ENCODE assay signal across 8 cellular contexts in genomic region chr17:75688209-75688771, GRCh38. TPM values are rescaled to one million over a fixed set of nuclear protein-coding genes. Genes with fewer than 3 reads are reported as not detected.
A peak's percentile ranks its signal among the peaks of the same experiment; 100 is the strongest.
DNase-seq lines count a peak whose midpoint lies in the region; ATAC-seq, FAIRE-seq and TF ChIP-seq lines count a peak whose summit lies in the region.

No MANE protein-coding gene starts in this region.

- peaks cover 32% of the 10 kb centered on the region for H3F3A ChIP-seq in MM.1S (ENCODE audit: insufficient read depth, low read length)

- SMC1A ChIA-PET in GM12878 (lab: Charles Lee; ENCODE audit: uncharacterized antibody, unreplicated experiment) = interaction anchor here (0.6 to 2.8 kb wide), 12 partner anchors 10 to 109 kb away, joined by 3 to 16 read pairs (median 4); partner anchors contain the start of genes RECQL5, SAP30BP and SMIM5

- no peaks in the 10 kb centered on the region for H3K27me3 ChIP-seq in A673 (replicated peaks; ENCODE audit: insufficient read depth, low read depth, low read length, poor library complexity)
- H3K27me3 ChIP-seq in MM.1S (replicated peaks; ENCODE audit: insufficient read depth, low read length) = no peaks in the 10 kb centered on the region
- no peaks in the 10 kb centered on the region for H3K27me3 ChIP-seq in GM12878 (replicated peaks in 1 of 2; ENCODE audit: control insufficient read depth in 2 of 2, insufficient read depth in 2 of 2, low read length in 1 of 2)
- H3K27me3 ChIP-seq in mucosa of stomach (ENCODE audit: control insufficient read depth, insufficient read depth, low read length) = no peaks in the 10 kb centered on the region
- H3K27me3 ChIP-seq in H7 (ENCODE audit: control insufficient read depth, insufficient read depth, low read length) = no peaks in the 10 kb centered on the region

- no peak for TF ChIP-seq POLR2A in GM12878 (IDR thresholded peaks at IDR 0.05; ENCODE audit: low read depth, low read length)

- CTCF ChIA-PET in A673 (lab: Charles Lee) (interaction anchor here (0.6 to 0.9 kb wide), 3 partner anchors 65 to 309 kb away, joined by 4 to 5 read pairs (median 4); no protein-coding TSS in a partner anchor), GM12878 (lab: Yijun Ruan, JAX) (interaction anchor here (0.6 to 13.2 kb wide), 10 partner anchors 9 to 172 kb away, joined by 3 to 134 read pairs (median 7); partner anchors contain the start of genes SMIM5 and TSEN54)

- H4K20me1 ChIP-seq in MM.1S (ENCODE audit: insufficient read depth, low read length) (no peaks in the 10 kb centered on the region), GM12878 (ENCODE audit: control insufficient read depth, insufficient read depth) (no peaks in the 10 kb centered on the region)

- POLR2A ChIA-PET in A673 (lab: Charles Lee; ENCODE audit: low non-redundant PET) = interaction anchor here (1.0 kb wide), 1 partner anchor 77 kb away, joined by 4 read pairs; no protein-coding TSS in a partner anchor
- POLR2A ChIA-PET in GM12878 (lab: Charles Lee) = interaction anchor here (0.6 to 2.3 kb wide), 20 partner anchors 8 to 427 kb away, joined by 3 to 8 read pairs (median 4); partner anchors contain the start of genes GGA3, LLGL2, MRPS7 and SMIM5

- H3K9me3 ChIP-seq in A673 (ENCODE audit: low read depth, low read length, poor library complexity, severe bottlenecking) = no peaks in the 10 kb centered on the region
- H3K9me3 ChIP-seq in MM.1S (replicated peaks; ENCODE audit: insufficient read depth, low read length) = no peaks in the 10 kb centered on the region
- H3K9me3 ChIP-seq in GM12878 (replicated peaks; ENCODE audit: control insufficient read depth, insufficient read depth, low read length) = no peaks in the 10 kb centered on the region; the same call in 2 of the 3 replicates
- H3K9me3 ChIP-seq in mucosa of stomach (ENCODE audit: control insufficient read depth, low read length) = no peaks in the 10 kb centered on the region

- TF ChIP-seq CTCF in A673 (conservative IDR thresholded peaks at IDR 0.05; ENCODE audit: low read depth, low read length) (no peak), MM.1S (IDR thresholded peaks at IDR 0.05; ENCODE audit: low read length) (no peak), GM12878 (IDR thresholded peaks at IDR 0.05 in 2 of 3, conservative IDR thresholded peaks at IDR 0.05 in 1 of 3; ENCODE audit: control insufficient read depth in 2 of 3, extremely low read depth in 1 of 3, insufficient read depth in 1 of 3, low read depth in 3 of 3, low read length in 3 of 3) (no peak), foreskin fibroblast (IDR thresholded peaks at IDR 0.05; ENCODE audit: low read depth, low read length) (no peak)

- H3K79me2 ChIP-seq in MM.1S (ENCODE audit: low read length) (peaks cover 86% of the 10 kb centered on the region), GM12878 (ENCODE audit: control insufficient read depth, insufficient read depth, low read length) (peaks cover 58% of the 10 kb centered on the region)

- no peak for TF ChIP-seq RAD21 in GM12878 (IDR thresholded peaks at IDR 0.05; ENCODE audit: insufficient read depth, low read depth, low read length)

- H3K9me2 ChIP-seq in MM.1S (replicated peaks; ENCODE audit: insufficient read depth, low read length) = no peaks in the 10 kb centered on the region

- peak overlapping the region; percentile 11 for H3K27ac ChIP-seq in A673 (ENCODE audit: low read depth, low read length, poor library complexity, severe bottlenecking)
- H3K27ac ChIP-seq in MM.1S (ENCODE audit: low read length) = peak overlapping the region; percentile 87
- peak overlapping the region; percentile 92 for H3K27ac ChIP-seq in GM12878 (ENCODE audit: control insufficient read depth, insufficient read depth)

- H2AFZ ChIP-seq in MM.1S (ENCODE audit: low read length) = no peak overlapping the region
- H2AFZ ChIP-seq in GM12878 (ENCODE audit: control insufficient read depth, low read depth, low read length) = no peak overlapping the region

- BruUV-seq in A673 (replicated peaks; lab: Mats Ljungman, UMichigan) (no TSS peak), GM12878 (replicated peaks; lab: Mats Ljungman, UMichigan) (no TSS peak)

- TF ChIP-seq EP300 in GM12878 (IDR thresholded peaks at IDR 0.05; ENCODE audit: borderline replicate concordance in 1 of 2, control insufficient read depth in 1 of 2, low read depth in 2 of 2, low read length in 2 of 2) = no peak

- H3K4me3 ChIP-seq in A673 (ENCODE audit: low read depth, low read length, poor library complexity, severe bottlenecking) (no peak overlapping the region), MM.1S (ENCODE audit: low read length) (no peak overlapping the region), GM12878 (peak overlapping the region; percentile 54; the same call in 1 of the 2 replicates), mucosa of stomach (ENCODE audit: low read length) (no peak overlapping the region), foreskin fibroblast (ENCODE audit: low read depth in 1 of 2, low read length in 2 of 2) (no peak overlapping the region), H7 (ENCODE audit: insufficient read depth, low read depth, low read length) (no peak overlapping the region)

- DNase-seq in A673 (ENCODE audit: low spot score) (no peak), MM.1S (no peak), GM12878 (ENCODE audit: low read depth, low spot score) (no peak), foreskin fibroblast (no peak), H7 (no peak), epidermal melanocyte (ENCODE audit: insufficient read length, low spot score) (no peak)

- WGBS in GM12878 (ENCODE audit: insufficient coverage, insufficient replicate concordance, low lambda C conversion rate, missing lambda C conversion rate) = 8% methylated on average over 11 of the region's 11 CpGs

- peak; percentile 60 for ATAC-seq in GM12878
- ATAC-seq in HG03025 (IDR thresholded peaks at IDR 0.05; ENCODE audit: low FRiP score, unreplicated experiment) = no peak

- FAIRE-seq in GM12878 (lab: Jason Lieb, UNC) = no peak

- RAD21 ChIA-PET in GM12878 (lab: Charles Lee; ENCODE audit: unreplicated experiment) = interaction anchor here (0.9 to 3.5 kb wide), 5 partner anchors 22 to 65 kb away, joined by 3 to 21 read pairs (median 3); partner anchors contain the start of genes RECQL5 and SAP30BP

- in situ Hi-C loops in GM12878 (cut with MboI) = no loop called here

- H3K36me3 ChIP-seq in A673 (ENCODE audit: insufficient read depth, low read length, poor library complexity, severe bottlenecking) = no peaks in the 10 kb centered on the region
- no peaks in the 10 kb centered on the region for H3K36me3 ChIP-seq in MM.1S (replicated peaks; ENCODE audit: insufficient read depth, low read length)
- H3K36me3 ChIP-seq in GM12878 (ENCODE audit: control insufficient read depth in 2 of 2, insufficient read depth in 2 of 2, low read length in 1 of 2) = peaks cover 2 to 18% of the 10 kb centered on the region in 2 experiments; a peak in 3 of 4 replicates
- H3K36me3 ChIP-seq in mucosa of stomach (ENCODE audit: control insufficient read depth, insufficient read depth, low read length) = no peaks in the 10 kb centered on the region
- H3K36me3 ChIP-seq in H7 (replicated peaks; ENCODE audit: control insufficient read depth, insufficient read depth, low read length) = peaks cover 1% of the 10 kb centered on the region

- intact Hi-C loops in A673 (cut with micrococcal nuclease; ENCODE audit: unreplicated experiment) = no loop called here
- intact Hi-C loops in GM12878 (cut with micrococcal nuclease; ENCODE audit: unreplicated experiment) = no loop called here

- H3K4me2 ChIP-seq in MM.1S (ENCODE audit: low read depth, low read length) (peak overlapping the region; percentile 59), GM12878 (ENCODE audit: control insufficient read depth, insufficient read depth) (peak overlapping the region; percentile 92)

- H3K4me1 ChIP-seq in A673 (ENCODE audit: insufficient read depth, low read length, poor library complexity, severe bottlenecking) (peaks cover 33% of the 10 kb centered on the region), MM.1S (ENCODE audit: low read length) (peaks cover 41% of the 10 kb centered on the region), GM12878 (ENCODE audit: control insufficient read depth, insufficient read depth, low read length) (peaks cover 53% of the 10 kb centered on the region), mucosa of stomach (ENCODE audit: control insufficient read depth, insufficient read depth, low read length) (peaks cover 80% of the 10 kb centered on the region)

- peak overlapping the region; percentile 59 for H3K9ac ChIP-seq in MM.1S (ENCODE audit: low read length)
- H3K9ac ChIP-seq in GM12878 (ENCODE audit: control insufficient read depth, insufficient read depth, low read length) = peak overlapping the region; percentile 61
- peak overlapping the region; percentile 51 for H3K9ac ChIP-seq in mucosa of stomach (ENCODE audit: low read length)

RNA-seq across cellular contexts. Expression of gene SAP30BP, which starts 21.2 kb away (rescaled TPM):
- total RNA-seq in A673 (2021) (98.1 and 114 TPM in 2 replicates), GM12878 (2014; rRNA removed) (57.9 and 61.9 TPM in 2 replicates), GM12878 (2014; rRNA removed; fragmentation: Illumina TruSeq; extraction: Trizol) (67.7 and 71.2 TPM in 2 replicates), GM12878 (2021) (76.8 and 89.3 TPM in 2 replicates)
- 99.0 and 115 TPM in 2 replicates for total RNA-seq in GM12878 (2013; cell fraction: nucleolus; rRNA removed)
- 40.6 TPM for polyA plus RNA-seq in GM12878 (2011; ENCODE audit: low read depth)
- polyA plus RNA-seq in GM12878 (2011; rRNA removed) (73.7 and 77.4 TPM in 2 replicates), GM12878 (2014; fragmentation: Illumina TruSeq; extraction: Trizol) (97.8 and 100 TPM in 2 replicates), GM12878 (2014; fragmentation: Nextera tagmentation; extraction: Ambion mirVana) (100 to 1,000 TPM; 149 to 166 TPM), GM12878 (2014; rRNA removed) (87.7 and 91.2 TPM in 2 replicates), GM12878 (2016; fragmentation: Nextera tagmentation; extraction: Ambion mirVana) (100 to 1,000 TPM; 107 to 116 TPM)
- polyA plus RNA-seq in GM12878 (2011; cell fraction: cytosol; rRNA removed) = 90.9 and 110 TPM in 2 replicates
- polyA plus RNA-seq in GM12878 (2011; cell fraction: nucleus; rRNA removed) = 309 and 339 TPM in 2 replicates
- 64.2 and 66.5 TPM in 2 replicates for polyA plus RNA-seq in GM12878 (2012)
- polyA minus RNA-seq in GM12878 (2011; rRNA and poly(A)+ RNA removed) = 50.5 and 57.8 TPM in 2 replicates
- 19.1 and 32.4 TPM in 2 replicates for polyA minus RNA-seq in GM12878 (2011; cell fraction: cytosol; rRNA and poly(A)+ RNA removed)
- polyA minus RNA-seq in GM12878 (2011; cell fraction: nucleus; rRNA and poly(A)+ RNA removed) = 33.9 and 65.3 TPM in 2 replicates
- 52.9 and 61.3 TPM in 2 replicates for total RNA-seq in H7 (2014; rRNA removed; shearing (Covaris generic))

RNA-seq across cellular contexts. Expression of gene RECQL5, which starts 21.3 kb away (rescaled TPM):
- total RNA-seq in A673 (2021) = 30.6 and 39.0 TPM in 2 replicates
- total RNA-seq in GM12878 (2013; cell fraction: nucleolus; rRNA removed) = 112 and 142 TPM in 2 replicates
- total RNA-seq in GM12878 (2014; rRNA removed) = 22.3 and 26.8 TPM in 2 replicates
- 13.9 and 15.3 TPM in 2 replicates for total RNA-seq in GM12878 (2014; rRNA removed; fragmentation: Illumina TruSeq; extraction: Trizol)
- 30.0 and 32.1 TPM in 2 replicates for total RNA-seq in GM12878 (2021)
- polyA plus RNA-seq in GM12878 (2011; ENCODE audit: low read depth) = 13.1 TPM
- 10.5 and 15.2 TPM in 2 replicates for polyA plus RNA-seq in GM12878 (2011; rRNA removed)
- 15.7 and 17.6 TPM in 2 replicates for polyA plus RNA-seq in GM12878 (2011; cell fraction: cytosol; rRNA removed)
- polyA plus RNA-seq in GM12878 (2011; cell fraction: nucleus; rRNA removed) = 194 and 196 TPM in 2 replicates
- polyA plus RNA-seq in GM12878 (2012) = 28.1 and 34.0 TPM in 2 replicates
- polyA plus RNA-seq in GM12878 (2014; fragmentation: Illumina TruSeq; extraction: Trizol) = 11.2 and 18.0 TPM in 2 replicates
- polyA plus RNA-seq in GM12878 (2014; fragmentation: Nextera tagmentation; extraction: Ambion mirVana) = 1 to 10 TPM; 3.6 to 6.4 TPM
- 26.6 and 30.6 TPM in 2 replicates for polyA plus RNA-seq in GM12878 (2014; rRNA removed)
- 10 to 100 TPM; 26.9 to 27.3 TPM for polyA plus RNA-seq in GM12878 (2016; fragmentation: Nextera tagmentation; extraction: Ambion mirVana)
- 18.1 and 28.2 TPM in 2 replicates for polyA minus RNA-seq in GM12878 (2011; rRNA and poly(A)+ RNA removed)
- 8.1 and 13.6 TPM in 2 replicates for polyA minus RNA-seq in GM12878 (2011; cell fraction: cytosol; rRNA and poly(A)+ RNA removed)
- polyA minus RNA-seq in GM12878 (2011; cell fraction: nucleus; rRNA and poly(A)+ RNA removed) = 29.1 and 47.5 TPM in 2 replicates
- 36.3 and 40.0 TPM in 2 replicates for total RNA-seq in H7 (2014; rRNA removed; shearing (Covaris generic))

RNA-seq across cellular contexts. Expression of gene ITGB4, which starts 33.0 kb away (rescaled TPM):
- total RNA-seq in A673 (2021) (0.95 and 2.4 TPM in 2 replicates), GM12878 (2014; rRNA removed) (0.05 and 0.06 TPM in 2 replicates), GM12878 (2014; rRNA removed; fragmentation: Illumina TruSeq; extraction: Trizol) (0.18 and 0.28 TPM in 2 replicates), GM12878 (2021) (1.6 and 1.9 TPM in 2 replicates)
- total RNA-seq in GM12878 (2013; cell fraction: nucleolus; rRNA removed) = 0.46 and 0.61 TPM in 2 replicates
- 0.33 TPM for polyA plus RNA-seq in GM12878 (2011; ENCODE audit: low read depth)
- polyA plus RNA-seq in GM12878 (2011; rRNA removed) (0.20 and 0.39 TPM in 2 replicates), GM12878 (2014; fragmentation: Illumina TruSeq; extraction: Trizol) (0.10 TPM in 1 of 2 replicates, not detected in the other), GM12878 (2014; fragmentation: Nextera tagmentation; extraction: Ambion mirVana) (not detected), GM12878 (2014; rRNA removed) (0.35 and 0.44 TPM in 2 replicates), GM12878 (2016; fragmentation: Nextera tagmentation; extraction: Ambion mirVana) (under 1 TPM; 0.20 to 0.45 TPM)
- 0.24 and 0.27 TPM in 2 replicates for polyA plus RNA-seq in GM12878 (2011; cell fraction: cytosol; rRNA removed)
- 0.64 and 1.1 TPM in 2 replicates for polyA plus RNA-seq in GM12878 (2011; cell fraction: nucleus; rRNA removed)
- 1.3 TPM in 2 replicates for polyA plus RNA-seq in GM12878 (2012)
- 0.51 and 2.0 TPM in 2 replicates for polyA minus RNA-seq in GM12878 (2011; rRNA and poly(A)+ RNA removed)
- polyA minus RNA-seq in GM12878 (2011; cell fraction: cytosol; rRNA and poly(A)+ RNA removed) = 1.9 and 2.4 TPM in 2 replicates
- 1.8 and 2.7 TPM in 2 replicates for polyA minus RNA-seq in GM12878 (2011; cell fraction: nucleus; rRNA and poly(A)+ RNA removed)
- 0.28 and 0.70 TPM in 2 replicates for total RNA-seq in H7 (2014; rRNA removed; shearing (Covaris generic))

RNA-seq across cellular contexts. Expression of gene SMIM5, which starts 55.1 kb away (rescaled TPM):
- total RNA-seq in A673 (2021) (0.22 TPM in 1 of 2 replicates, not detected in the other), GM12878 (2014; rRNA removed) (not detected in 2 replicates), GM12878 (2014; rRNA removed; fragmentation: Illumina TruSeq; extraction: Trizol) (not detected in 2 replicates), GM12878 (2021) (not detected in 2 replicates)
- total RNA-seq in GM12878 (2013; cell fraction: nucleolus; rRNA removed) = 0.38 and 0.61 TPM in 2 replicates
- polyA plus RNA-seq in GM12878 (2011; ENCODE audit: low read depth) = 0.07 TPM
- polyA plus RNA-seq in GM12878 (2011; rRNA removed) (not detected in 2 replicates), GM12878 (2014; fragmentation: Illumina TruSeq; extraction: Trizol) (not detected in 2 replicates), GM12878 (2014; fragmentation: Nextera tagmentation; extraction: Ambion mirVana) (not detected), GM12878 (2014; rRNA removed) (0.04 TPM in 1 of 2 replicates, not detected in the other), GM12878 (2016; fragmentation: Nextera tagmentation; extraction: Ambion mirVana) (under 1 TPM; 0.08 to 0.11 TPM)
- not detected in 2 replicates for polyA plus RNA-seq in GM12878 (2011; cell fraction: cytosol; rRNA removed)
- 0.20 TPM in 1 of 2 replicates, not detected in the other for polyA plus RNA-seq in GM12878 (2011; cell fraction: nucleus; rRNA removed)
- polyA plus RNA-seq in GM12878 (2012) = 0.20 and 0.39 TPM in 2 replicates
- not detected in 2 replicates for polyA minus RNA-seq in GM12878 (2011; rRNA and poly(A)+ RNA removed)
- polyA minus RNA-seq in GM12878 (2011; cell fraction: cytosol; rRNA and poly(A)+ RNA removed) = not detected in 2 replicates
- polyA minus RNA-seq in GM12878 (2011; cell fraction: nucleus; rRNA and poly(A)+ RNA removed) = not detected in 2 replicates
- total RNA-seq in H7 (2014; rRNA removed; shearing (Covaris generic)) = 0.11 TPM in 1 of 2 replicates, not detected in the other

Comparison
In these comparisons a context has a peak if more than half of its experiments do, and no peak if none do; other contexts are left out.
1. H3K27ac ChIP-seq: peak in every context shown above with its lines; median percentile 92 in GM12878; 87 in MM.1S; 11 in A673.